1 cellular context compared by ENCODE assay signal in the genomic region with DNA sequence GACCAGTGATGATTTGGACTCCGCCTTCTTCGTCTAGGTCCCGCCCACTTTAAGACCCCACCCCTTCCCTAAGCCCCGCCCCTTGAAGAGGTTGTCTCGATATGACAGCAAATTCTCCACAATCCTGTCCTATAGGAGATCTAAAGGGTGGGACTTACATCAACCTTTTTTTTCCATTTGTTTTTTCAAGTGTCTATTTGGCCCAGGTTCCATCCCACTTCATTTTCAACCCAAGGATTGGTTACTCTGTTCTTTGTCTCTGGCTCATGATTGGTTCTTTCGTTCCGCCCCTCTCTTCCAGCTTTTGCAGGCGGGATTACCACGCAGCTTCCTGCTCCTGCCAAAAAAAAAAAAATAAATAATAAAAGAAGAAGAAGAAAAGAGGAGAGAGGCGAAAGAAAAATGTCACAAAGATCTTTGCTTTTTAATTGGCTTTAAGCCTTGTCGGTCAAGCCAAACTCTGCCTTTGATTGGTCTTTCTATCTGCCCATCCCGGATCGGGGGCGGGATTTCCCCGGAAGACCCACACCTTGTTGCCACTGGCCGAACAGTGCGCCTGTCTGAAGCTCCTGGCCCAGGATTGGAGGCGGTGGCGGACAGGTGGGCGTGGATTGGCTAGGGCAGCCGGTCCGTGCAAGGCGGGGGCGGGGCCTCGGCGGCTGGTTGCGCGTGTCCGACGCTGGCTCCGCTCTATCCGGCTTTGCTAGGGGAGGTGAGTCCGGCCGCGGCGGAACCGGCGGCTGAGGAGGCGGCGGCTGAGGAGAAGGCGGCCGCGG.
A peak's percentile ranks its signal among the peaks of the same experiment; 100 is the strongest.
TF ChIP-seq lines count a peak whose summit lies in the region.

No MANE protein-coding gene starts in this region.

TF ChIP-seq in HepG2, 621 proteins besides CTCF, POLR2A, EP300 and RAD21 (continued from another document and continues in another):
- 0 out of 2 replicates have a peak, but pooled peaks have one; percentile 13 for TF ChIP-seq FOSL2 (CRISPR knock-in tag; IDR thresholded peaks at IDR 0.05)
- peak; percentile 90 for TF ChIP-seq ATF1 (CRISPR knock-in tag; IDR thresholded peaks at IDR 0.05)
- TF ChIP-seq CBFB (CRISPR knock-in tag; IDR thresholded peaks at IDR 0.05) = peak; percentile 31; the same call in 1 of the 2 replicates
- peak; percentile 84 for TF ChIP-seq SAP130 (CRISPR knock-in tag; IDR thresholded peaks at IDR 0.05; ENCODE audit: low read depth)
- peak; percentile 43 for TF ChIP-seq XRCC5 (optimal IDR thresholded peaks at IDR 0.05; ENCODE audit: low read length)
- TF ChIP-seq, protein P1, sequence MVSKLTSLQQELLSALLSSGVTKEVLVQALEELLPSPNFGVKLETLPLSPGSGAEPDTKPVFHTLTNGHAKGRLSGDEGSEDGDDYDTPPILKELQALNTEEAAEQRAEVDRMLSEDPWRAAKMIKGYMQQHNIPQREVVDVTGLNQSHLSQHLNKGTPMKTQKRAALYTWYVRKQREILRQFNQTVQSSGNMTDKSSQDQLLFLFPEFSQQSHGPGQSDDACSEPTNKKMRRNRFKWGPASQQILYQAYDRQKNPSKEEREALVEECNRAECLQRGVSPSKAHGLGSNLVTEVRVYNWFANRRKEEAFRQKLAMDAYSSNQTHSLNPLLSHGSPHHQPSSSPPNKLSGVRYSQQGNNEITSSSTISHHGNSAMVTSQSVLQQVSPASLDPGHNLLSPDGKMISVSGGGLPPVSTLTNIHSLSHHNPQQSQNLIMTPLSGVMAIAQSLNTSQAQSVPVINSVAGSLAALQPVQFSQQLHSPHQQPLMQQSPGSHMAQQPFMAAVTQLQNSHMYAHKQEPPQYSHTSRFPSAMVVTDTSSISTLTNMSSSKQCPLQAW (CRISPR knock-in tag; IDR thresholded peaks at IDR 0.05) = peak; percentile 36; the same call in 1 of the 2 replicates
- TF ChIP-seq FOXK1 (CRISPR knock-in tag; IDR thresholded peaks at IDR 0.05; ENCODE audit: borderline replicate concordance, low read depth) = peak; percentile 79
- TF ChIP-seq ZFAT (CRISPR knock-in tag; conservative IDR thresholded peaks at IDR 0.05) = no peak
- peak; percentile 55; the same call in 1 of the 2 replicates for TF ChIP-seq TARDBP (CRISPR knock-in tag; IDR thresholded peaks at IDR 0.05)
- no peak for TF ChIP-seq ZNF850 (CRISPR knock-in tag; conservative IDR thresholded peaks at IDR 0.05)
- peak; percentile 94 for TF ChIP-seq SP4 (CRISPR knock-in tag; IDR thresholded peaks at IDR 0.05)
- no peak for TF ChIP-seq SP140L (CRISPR knock-in tag; IDR thresholded peaks at IDR 0.05; ENCODE audit: borderline replicate concordance)
- no peak for TF ChIP-seq SRF (IDR thresholded peaks at IDR 0.05; ENCODE audit: low read depth, low read length)
- TF ChIP-seq ZMAT3 (CRISPR knock-in tag; conservative IDR thresholded peaks at IDR 0.05) = no peak
- TF ChIP-seq KMT2B (CRISPR knock-in tag; IDR thresholded peaks at IDR 0.05) = peak; percentile 77
- no peak for TF ChIP-seq ZKSCAN8 (CRISPR knock-in tag; IDR thresholded peaks at IDR 0.05; ENCODE audit: borderline replicate concordance)
- TF ChIP-seq, protein P2, sequence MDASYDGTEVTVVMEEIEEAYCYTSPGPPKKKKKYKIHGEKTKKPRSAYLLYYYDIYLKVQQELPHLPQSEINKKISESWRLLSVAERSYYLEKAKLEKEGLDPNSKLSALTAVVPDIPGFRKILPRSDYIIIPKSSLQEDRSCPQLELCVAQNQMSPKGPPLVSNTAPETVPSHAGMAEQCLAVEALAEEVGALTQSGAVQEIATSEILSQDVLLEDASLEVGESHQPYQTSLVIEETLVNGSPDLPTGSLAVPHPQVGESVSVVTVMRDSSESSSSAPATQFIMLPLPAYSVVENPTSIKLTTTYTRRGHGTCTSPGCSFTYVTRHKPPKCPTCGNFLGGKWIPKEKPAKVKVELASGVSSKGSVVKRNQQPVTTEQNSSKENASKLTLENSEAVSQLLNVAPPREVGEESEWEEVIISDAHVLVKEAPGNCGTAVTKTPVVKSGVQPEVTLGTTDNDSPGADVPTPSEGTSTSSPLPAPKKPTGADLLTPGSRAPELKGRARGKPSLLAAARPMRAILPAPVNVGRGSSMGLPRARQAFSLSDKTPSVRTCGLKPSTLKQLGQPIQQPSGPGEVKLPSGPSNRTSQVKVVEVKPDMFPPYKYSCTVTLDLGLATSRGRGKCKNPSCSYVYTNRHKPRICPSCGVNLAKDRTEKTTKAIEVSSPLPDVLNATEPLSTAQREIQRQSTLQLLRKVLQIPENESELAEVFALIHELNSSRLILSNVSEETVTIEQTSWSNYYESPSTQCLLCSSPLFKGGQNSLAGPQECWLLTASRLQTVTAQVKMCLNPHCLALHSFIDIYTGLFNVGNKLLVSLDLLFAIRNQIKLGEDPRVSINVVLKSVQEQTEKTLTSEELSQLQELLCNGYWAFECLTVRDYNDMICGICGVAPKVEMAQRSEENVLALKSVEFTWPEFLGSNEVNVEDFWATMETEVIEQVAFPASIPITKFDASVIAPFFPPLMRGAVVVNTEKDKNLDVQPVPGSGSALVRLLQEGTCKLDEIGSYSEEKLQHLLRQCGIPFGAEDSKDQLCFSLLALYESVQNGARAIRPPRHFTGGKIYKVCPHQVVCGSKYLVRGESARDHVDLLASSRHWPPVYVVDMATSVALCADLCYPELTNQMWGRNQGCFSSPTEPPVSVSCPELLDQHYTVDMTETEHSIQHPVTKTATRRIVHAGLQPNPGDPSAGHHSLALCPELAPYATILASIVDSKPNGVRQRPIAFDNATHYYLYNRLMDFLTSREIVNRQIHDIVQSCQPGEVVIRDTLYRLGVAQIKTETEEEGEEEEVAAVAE (CRISPR knock-in tag; IDR thresholded peaks at IDR 0.05; ENCODE audit: borderline replicate concordance) = 0 out of 2 replicates have a peak, but pooled peaks have one; percentile 41
- TF ChIP-seq RBAK (CRISPR knock-in tag; IDR thresholded peaks at IDR 0.05) = no peak
- 0 out of 2 replicates have a peak, but pooled peaks have one; percentile 6 for TF ChIP-seq ELF3 (CRISPR knock-in tag; IDR thresholded peaks at IDR 0.05)
- TF ChIP-seq HNRNPL (IDR thresholded peaks at IDR 0.05; ENCODE audit: low read depth, low read length) = 0 out of 2 replicates have a peak, but pooled peaks have one; percentile 34
- TF ChIP-seq, protein P3, sequence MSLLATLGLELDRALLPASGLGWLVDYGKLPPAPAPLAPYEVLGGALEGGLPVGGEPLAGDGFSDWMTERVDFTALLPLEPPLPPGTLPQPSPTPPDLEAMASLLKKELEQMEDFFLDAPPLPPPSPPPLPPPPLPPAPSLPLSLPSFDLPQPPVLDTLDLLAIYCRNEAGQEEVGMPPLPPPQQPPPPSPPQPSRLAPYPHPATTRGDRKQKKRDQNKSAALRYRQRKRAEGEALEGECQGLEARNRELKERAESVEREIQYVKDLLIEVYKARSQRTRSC (CRISPR knock-in tag; IDR thresholded peaks at IDR 0.05; ENCODE audit: low read depth) = no peak
- TF ChIP-seq ZNF121 (CRISPR knock-in tag; IDR thresholded peaks at IDR 0.05) = no peak
- TF ChIP-seq GABPA (IDR thresholded peaks at IDR 0.05; ENCODE audit: low read depth, low read length) = peak; percentile 81
- TF ChIP-seq GABPA (CRISPR knock-in tag; IDR thresholded peaks at IDR 0.05; ENCODE audit: low read depth) = peak; percentile 89
- peak; percentile 99 for TF ChIP-seq NFYB (CRISPR knock-in tag; IDR thresholded peaks at IDR 0.05)
- TF ChIP-seq, protein P4, sequence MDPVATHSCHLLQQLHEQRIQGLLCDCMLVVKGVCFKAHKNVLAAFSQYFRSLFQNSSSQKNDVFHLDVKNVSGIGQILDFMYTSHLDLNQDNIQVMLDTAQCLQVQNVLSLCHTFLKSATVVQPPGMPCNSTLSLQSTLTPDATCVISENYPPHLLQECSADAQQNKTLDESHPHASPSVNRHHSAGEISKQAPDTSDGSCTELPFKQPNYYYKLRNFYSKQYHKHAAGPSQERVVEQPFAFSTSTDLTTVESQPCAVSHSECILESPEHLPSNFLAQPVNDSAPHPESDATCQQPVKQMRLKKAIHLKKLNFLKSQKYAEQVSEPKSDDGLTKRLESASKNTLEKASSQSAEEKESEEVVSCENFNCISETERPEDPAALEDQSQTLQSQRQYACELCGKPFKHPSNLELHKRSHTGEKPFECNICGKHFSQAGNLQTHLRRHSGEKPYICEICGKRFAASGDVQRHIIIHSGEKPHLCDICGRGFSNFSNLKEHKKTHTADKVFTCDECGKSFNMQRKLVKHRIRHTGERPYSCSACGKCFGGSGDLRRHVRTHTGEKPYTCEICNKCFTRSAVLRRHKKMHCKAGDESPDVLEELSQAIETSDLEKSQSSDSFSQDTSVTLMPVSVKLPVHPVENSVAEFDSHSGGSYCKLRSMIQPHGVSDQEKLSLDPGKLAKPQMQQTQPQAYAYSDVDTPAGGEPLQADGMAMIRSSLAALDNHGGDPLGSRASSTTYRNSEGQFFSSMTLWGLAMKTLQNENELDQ (CRISPR knock-in tag; IDR thresholded peaks at IDR 0.05; ENCODE audit: borderline replicate concordance) = no peak
- TF ChIP-seq, protein P5, sequence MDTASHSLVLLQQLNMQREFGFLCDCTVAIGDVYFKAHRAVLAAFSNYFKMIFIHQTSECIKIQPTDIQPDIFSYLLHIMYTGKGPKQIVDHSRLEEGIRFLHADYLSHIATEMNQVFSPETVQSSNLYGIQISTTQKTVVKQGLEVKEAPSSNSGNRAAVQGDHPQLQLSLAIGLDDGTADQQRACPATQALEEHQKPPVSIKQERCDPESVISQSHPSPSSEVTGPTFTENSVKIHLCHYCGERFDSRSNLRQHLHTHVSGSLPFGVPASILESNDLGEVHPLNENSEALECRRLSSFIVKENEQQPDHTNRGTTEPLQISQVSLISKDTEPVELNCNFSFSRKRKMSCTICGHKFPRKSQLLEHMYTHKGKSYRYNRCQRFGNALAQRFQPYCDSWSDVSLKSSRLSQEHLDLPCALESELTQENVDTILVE (CRISPR knock-in tag; IDR thresholded peaks at IDR 0.05) = peak; percentile 37; the same call in 1 of the 2 replicates
- peak; percentile 51; the same call in 1 of the 2 replicates for TF ChIP-seq KAT7 (CRISPR knock-in tag; IDR thresholded peaks at IDR 0.05; ENCODE audit: borderline replicate concordance)
- TF ChIP-seq CEBPB (IDR thresholded peaks at IDR 0.05; ENCODE audit: borderline replicate concordance, low read depth, low read length) = no peak
- peak; percentile 72 for TF ChIP-seq THAP11 (CRISPR knock-in tag; IDR thresholded peaks at IDR 0.05)
- TF ChIP-seq GABPB1 (CRISPR knock-in tag; IDR thresholded peaks at IDR 0.05) = peak; percentile 93
- TF ChIP-seq, protein P6, sequence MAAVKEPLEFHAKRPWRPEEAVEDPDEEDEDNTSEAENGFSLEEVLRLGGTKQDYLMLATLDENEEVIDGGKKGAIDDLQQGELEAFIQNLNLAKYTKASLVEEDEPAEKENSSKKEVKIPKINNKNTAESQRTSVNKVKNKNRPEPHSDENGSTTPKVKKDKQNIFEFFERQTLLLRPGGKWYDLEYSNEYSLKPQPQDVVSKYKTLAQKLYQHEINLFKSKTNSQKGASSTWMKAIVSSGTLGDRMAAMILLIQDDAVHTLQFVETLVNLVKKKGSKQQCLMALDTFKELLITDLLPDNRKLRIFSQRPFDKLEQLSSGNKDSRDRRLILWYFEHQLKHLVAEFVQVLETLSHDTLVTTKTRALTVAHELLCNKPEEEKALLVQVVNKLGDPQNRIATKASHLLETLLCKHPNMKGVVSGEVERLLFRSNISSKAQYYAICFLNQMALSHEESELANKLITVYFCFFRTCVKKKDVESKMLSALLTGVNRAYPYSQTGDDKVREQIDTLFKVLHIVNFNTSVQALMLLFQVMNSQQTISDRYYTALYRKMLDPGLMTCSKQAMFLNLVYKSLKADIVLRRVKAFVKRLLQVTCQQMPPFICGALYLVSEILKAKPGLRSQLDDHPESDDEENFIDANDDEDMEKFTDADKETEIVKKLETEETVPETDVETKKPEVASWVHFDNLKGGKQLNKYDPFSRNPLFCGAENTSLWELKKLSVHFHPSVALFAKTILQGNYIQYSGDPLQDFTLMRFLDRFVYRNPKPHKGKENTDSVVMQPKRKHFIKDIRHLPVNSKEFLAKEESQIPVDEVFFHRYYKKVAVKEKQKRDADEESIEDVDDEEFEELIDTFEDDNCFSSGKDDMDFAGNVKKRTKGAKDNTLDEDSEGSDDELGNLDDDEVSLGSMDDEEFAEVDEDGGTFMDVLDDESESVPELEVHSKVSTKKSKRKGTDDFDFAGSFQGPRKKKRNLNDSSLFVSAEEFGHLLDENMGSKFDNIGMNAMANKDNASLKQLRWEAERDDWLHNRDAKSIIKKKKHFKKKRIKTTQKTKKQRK (IDR thresholded peaks at IDR 0.05; ENCODE audit: low read length) = peak; percentile 96
- TF ChIP-seq ZFP1 (CRISPR knock-in tag; IDR thresholded peaks at IDR 0.05) = no peak
- TF ChIP-seq, protein P7, sequence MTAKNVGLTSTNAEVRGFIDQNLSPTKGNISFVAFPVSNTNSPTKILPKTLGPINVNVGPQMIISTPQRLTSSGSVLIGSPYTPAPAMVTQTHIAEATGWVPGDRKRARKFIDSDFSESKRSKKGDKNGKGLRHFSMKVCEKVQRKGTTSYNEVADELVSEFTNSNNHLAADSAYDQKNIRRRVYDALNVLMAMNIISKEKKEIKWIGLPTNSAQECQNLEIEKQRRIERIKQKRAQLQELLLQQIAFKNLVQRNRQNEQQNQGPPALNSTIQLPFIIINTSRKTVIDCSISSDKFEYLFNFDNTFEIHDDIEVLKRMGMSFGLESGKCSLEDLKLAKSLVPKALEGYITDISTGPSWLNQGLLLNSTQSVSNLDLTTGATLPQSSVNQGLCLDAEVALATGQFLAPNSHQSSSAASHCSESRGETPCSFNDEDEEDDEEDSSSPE (CRISPR knock-in tag; IDR thresholded peaks at IDR 0.05) = 0 out of 2 replicates have a peak, but pooled peaks have one; percentile 26
- peak; percentile 29 for TF ChIP-seq PHF5A (CRISPR knock-in tag; IDR thresholded peaks at IDR 0.05; ENCODE audit: low read depth, unreplicated experiment)
- TF ChIP-seq ZNF44 (CRISPR knock-in tag; IDR thresholded peaks at IDR 0.05) = no peak
- TF ChIP-seq, protein P8, sequence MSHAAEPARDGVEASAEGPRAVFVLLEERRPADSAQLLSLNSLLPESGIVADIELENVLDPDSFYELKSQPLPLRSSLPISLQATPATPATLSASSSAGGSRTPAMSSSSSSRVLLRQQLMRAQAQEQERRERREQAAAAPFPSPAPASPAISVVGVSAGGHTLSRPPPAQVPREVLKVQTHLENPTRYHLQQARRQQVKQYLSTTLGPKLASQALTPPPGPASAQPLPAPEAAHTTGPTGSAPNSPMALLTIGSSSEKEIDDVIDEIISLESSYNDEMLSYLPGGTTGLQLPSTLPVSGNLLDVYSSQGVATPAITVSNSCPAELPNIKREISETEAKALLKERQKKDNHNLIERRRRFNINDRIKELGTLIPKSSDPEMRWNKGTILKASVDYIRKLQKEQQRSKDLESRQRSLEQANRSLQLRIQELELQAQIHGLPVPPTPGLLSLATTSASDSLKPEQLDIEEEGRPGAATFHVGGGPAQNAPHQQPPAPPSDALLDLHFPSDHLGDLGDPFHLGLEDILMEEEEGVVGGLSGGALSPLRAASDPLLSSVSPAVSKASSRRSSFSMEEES (CRISPR knock-in tag; IDR thresholded peaks at IDR 0.05) = 0 out of 2 replicates have a peak, but pooled peaks have one; percentile 8
- TF ChIP-seq ETV5 (CRISPR knock-in tag; IDR thresholded peaks at IDR 0.05; ENCODE audit: borderline replicate concordance) = peak; percentile 47; the same call in 1 of the 2 replicates
- TF ChIP-seq NR2F2 (IDR thresholded peaks at IDR 0.05; ENCODE audit: borderline replicate concordance, low read depth) = no peak
- TF ChIP-seq REXO4 (CRISPR knock-in tag; IDR thresholded peaks at IDR 0.05; ENCODE audit: borderline replicate concordance) = no peak
- TF ChIP-seq ZSCAN29 (CRISPR knock-in tag; conservative IDR thresholded peaks at IDR 0.05) = no peak
- peak; percentile 76; the same call in 1 of the 2 replicates for TF ChIP-seq RFXAP (CRISPR knock-in tag; IDR thresholded peaks at IDR 0.05; ENCODE audit: borderline replicate concordance)
- peak; percentile 61 for TF ChIP-seq PITX1 (CRISPR knock-in tag; IDR thresholded peaks at IDR 0.05)
- TF ChIP-seq ZNF672 (CRISPR knock-in tag; IDR thresholded peaks at IDR 0.05) = no peak
- TF ChIP-seq MXI1 (IDR thresholded peaks at IDR 0.05; ENCODE audit: borderline replicate concordance, low read depth, low read length) = peak; percentile 75; the same call in 1 of the 3 replicates
- peak; percentile 83 for TF ChIP-seq TAF1 (CRISPR knock-in tag; IDR thresholded peaks at IDR 0.05)
- peak; percentile 84 for TF ChIP-seq CHD2 (IDR thresholded peaks at IDR 0.05; ENCODE audit: low read depth, low read length)
